ENCODE assay signal across 2 cellular contexts in genomic region chr20:10686356-10687169, GRCh38.
TF ChIP-seq lines count a peak whose summit lies in the region.

No MANE protein-coding gene starts in this region.

TF ChIP-seq in GM23338, 12 proteins besides CTCF, POLR2A, EP300 and RAD21 (continued from another document):
- TF ChIP-seq ZNF462 (CRISPR knock-in tag; IDR thresholded peaks at IDR 0.05) (no peak), REST (IDR thresholded peaks at IDR 0.05; ENCODE audit: unreplicated experiment) (no peak), POLR2AphosphoS5 (IDR thresholded peaks at IDR 0.05; ENCODE audit: low read depth) (no peak), NANOG (IDR thresholded peaks at IDR 0.05; ENCODE audit: borderline replicate concordance) (no peak), JUNB (IDR thresholded peaks at IDR 0.05; ENCODE audit: unreplicated experiment) (no peak), EZH2phosphoT487 (IDR thresholded peaks at IDR 0.05; ENCODE audit: unreplicated experiment) (no peak), ZNF331 (CRISPR knock-in tag; IDR thresholded peaks at IDR 0.05; ENCODE audit: low read depth) (no peak), STAT1 (IDR thresholded peaks at IDR 0.05; ENCODE audit: unreplicated experiment) (no peak), CREB1 (CRISPR knock-in tag; IDR thresholded peaks at IDR 0.05; ENCODE audit: low read depth) (no peak), ETS1 (IDR thresholded peaks at IDR 0.05) (no peak)

TF ChIP-seq in WTC11, 78 proteins besides CTCF, POLR2A, EP300 and RAD21 (continued from another document):
- no peak for TF ChIP-seq IRF2 (CRISPR knock-in tag; IDR thresholded peaks at IDR 0.05; ENCODE audit: borderline replicate concordance, low read depth)
- no peak for TF ChIP-seq MAX (CRISPR knock-in tag; IDR thresholded peaks at IDR 0.05)
- TF ChIP-seq FOXP1 (CRISPR knock-in tag; IDR thresholded peaks at IDR 0.05; ENCODE audit: borderline replicate concordance): no peak
- no peak for TF ChIP-seq TCF7 (CRISPR knock-in tag; IDR thresholded peaks at IDR 0.05; ENCODE audit: low read depth)
- TF ChIP-seq SMAD3 (CRISPR knock-in tag; IDR thresholded peaks at IDR 0.05; ENCODE audit: borderline replicate concordance): no peak
- no peak for TF ChIP-seq ZSCAN18 (CRISPR knock-in tag; IDR thresholded peaks at IDR 0.05)
- TF ChIP-seq ZNF138 (CRISPR knock-in tag; conservative IDR thresholded peaks at IDR 0.05): no peak
- no peak for TF ChIP-seq ERG (CRISPR knock-in tag; IDR thresholded peaks at IDR 0.05)
- TF ChIP-seq ATF3 (CRISPR knock-in tag; conservative IDR thresholded peaks at IDR 0.05): no peak
